In genomic region chr5:135457424-135458071, GRCh38 we compare ENCODE assay signal across 8 cellular contexts. TPM values are rescaled to one million over a fixed set of nuclear protein-coding genes. Genes with fewer than 3 reads are reported as not detected.
DNase-seq lines count a peak whose midpoint lies in the region; ATAC-seq, FAIRE-seq and TF ChIP-seq lines count a peak whose summit lies in the region.

No MANE protein-coding gene starts in this region.

- H3K79me2 ChIP-seq in endothelial cell of umbilical vein (ENCODE audit: control insufficient read depth, insufficient read depth, low read length), result no peaks in the 10 kb centered on the region

- H3K4me3 ChIP-seq in AG04450 (ENCODE audit: low read depth, low read length) (no peak overlapping the region), endothelial cell of umbilical vein (replicated peaks in 1 of 3; ENCODE audit: insufficient read depth in 1 of 3, low read depth in 1 of 3, low read length in 3 of 3) (no peak overlapping the region)

- no peak overlapping the region for H2AFZ ChIP-seq in endothelial cell of umbilical vein (ENCODE audit: low read depth, low read length)

- H3K4me1 ChIP-seq in endothelial cell of umbilical vein (ENCODE audit: control insufficient read depth, extremely low read depth, insufficient read depth, low read length), result no peaks in the 10 kb centered on the region

- H3K27me3 ChIP-seq in AG04450 (ENCODE audit: control insufficient read depth, insufficient read depth, low read length), result peaks cover 31% of the 10 kb centered on the region
- peaks cover 17 to 22% of the 10 kb centered on the region in 2 experiments for H3K27me3 ChIP-seq in endothelial cell of umbilical vein (ENCODE audit: control insufficient read depth in 2 of 2, insufficient read depth in 2 of 2, low read length in 2 of 2)

- POLR2A ChIA-PET in AG04450 (lab: Yijun Ruan, JAX) (no interaction called here), endothelial cell of umbilical vein (lab: Charles Lee) (interaction anchor here (1.2 kb wide), 1 partner anchor 94 kb away, joined by 3 read pairs; no protein-coding TSS in a partner anchor)
- POLR2A ChIA-PET in activated CD4-positive, alpha-beta memory T cell treated with anti-CD3 and anti-CD28 coated beads, Interleukin-2, amount 10 ng/mL, durations not matched to agents 7 days and 5 days (lab: Charles Lee), result no interaction called here

- CTCF ChIA-PET in AG04450 (lab: Charles Lee) (interaction anchor here (0.6 to 28.4 kb wide), 22 partner anchors 8 to 1624 kb away, joined by 3 to 1313 read pairs (median 6); partner anchors contain the start of gene DCANP1), endothelial cell of umbilical vein (lab: Charles Lee) (interaction anchor here (0.6 to 21.5 kb wide), 31 partner anchors 9 to 372 kb away, joined by 3 to 664 read pairs (median 5); partner anchors contain the start of gene DCANP1)
- CTCF ChIA-PET in activated CD4-positive, alpha-beta memory T cell treated with anti-CD3 and anti-CD28 coated beads, Interleukin-2, amount 10 ng/mL, durations not matched to agents 7 days and 5 days (lab: Charles Lee), result interaction anchor here (0.8 to 6.0 kb wide), 25 partner anchors 9 to 313 kb away, joined by 3 to 79 read pairs (median 4); partner anchors contain the start of gene DCANP1

- H3K27ac Mint-ChIP-seq in activated CD4-positive, alpha-beta memory T cell treated with anti-CD3 and anti-CD28 coated beads, Interleukin-2, amount 10 ng/mL, durations not matched to agents 7 days and 5 days, result no peak overlapping the region
- no peak overlapping the region for H3K27ac Mint-ChIP-seq in naive B cell
- H3K27ac Mint-ChIP-seq in stimulated activated naive CD8-positive, alpha-beta T cell treated with anti-CD3 and anti-CD28 coated beads, Interleukin-15, amount 100 ng/mL, for 72 hours, result no peak overlapping the region

- no peaks in the 10 kb centered on the region for H3K36me3 Mint-ChIP-seq in activated CD4-positive, alpha-beta memory T cell treated with anti-CD3 and anti-CD28 coated beads, Interleukin-2, amount 10 ng/mL, durations not matched to agents 7 days and 5 days (ENCODE audit: low read depth)
- no peaks in the 10 kb centered on the region for H3K36me3 Mint-ChIP-seq in naive B cell

- intact Hi-C loops in endothelial cell of umbilical vein (cut with micrococcal nuclease), result loop anchor here (1.0 kb wide), 1 partner anchor 109 kb away; no protein-coding TSS in a partner anchor

- no peaks in the 10 kb centered on the region; the same call in 1 of the 2 replicates for H3K9me3 ChIP-seq in AG04450 (ENCODE audit: control insufficient read depth, insufficient read depth, low read length)
- H3K9me3 ChIP-seq in endothelial cell of umbilical vein (replicated peaks; ENCODE audit: control insufficient read depth, insufficient read depth, low read length), result no peaks in the 10 kb centered on the region

- H3K9ac ChIP-seq in endothelial cell of umbilical vein (replicated peaks; ENCODE audit: extremely low read depth, insufficient read depth, low read length), result no peak overlapping the region

- ATAC-seq in GM18511 (IDR thresholded peaks at IDR 0.05; ENCODE audit: unreplicated experiment), result peak; percentile 78
- peak; percentile 76 for ATAC-seq in HG03139 (IDR thresholded peaks at IDR 0.05; ENCODE audit: unreplicated experiment)
- ATAC-seq in naive B cell (ENCODE audit: low read depth in 2 of 2), result peak; percentile 48 to 65
- ATAC-seq in stimulated activated naive CD8-positive, alpha-beta T cell treated with anti-CD3 and anti-CD28 coated beads, Interleukin-15, amount 100 ng/mL, for 72 hours, result peak; percentile 72

- peak; percentile 59 for FAIRE-seq in endothelial cell of umbilical vein (lab: Jason Lieb, UNC)

- no peak overlapping the region for H3K4me2 ChIP-seq in endothelial cell of umbilical vein (ENCODE audit: insufficient read depth, low read length)

- H3K4me3 Mint-ChIP-seq in activated CD4-positive, alpha-beta memory T cell treated with anti-CD3 and anti-CD28 coated beads, Interleukin-2, amount 10 ng/mL, durations not matched to agents 7 days and 5 days, result no peak overlapping the region
- no peak overlapping the region for H3K4me3 Mint-ChIP-seq in naive B cell
- no peak overlapping the region for H3K4me3 Mint-ChIP-seq in stimulated activated naive CD8-positive, alpha-beta T cell treated with anti-CD3 and anti-CD28 coated beads, Interleukin-15, amount 100 ng/mL, for 72 hours

- TF ChIP-seq POLR2A in endothelial cell of umbilical vein (IDR thresholded peaks at IDR 0.05; ENCODE audit: low read depth, low read length), result no peak

- no peak for DNase-seq in AG04450 (ENCODE audit: low read depth, low spot score)
- peak; percentile 73 for DNase-seq in NCI-H748 (lab: John Stamatoyannopoulos, UW; ENCODE audit: unreplicated experiment)
- DNase-seq in activated CD4-positive, alpha-beta memory T cell treated with anti-CD3 and anti-CD28 coated beads, Interleukin-2, amount 10 ng/mL, durations not matched to agents 7 days and 5 days, result peak; percentile 68
- DNase-seq in endothelial cell of umbilical vein (ENCODE audit: low read depth, low spot score), result peak; percentile 50
- DNase-seq in naive B cell, result no peak
- DNase-seq in stimulated activated naive CD8-positive, alpha-beta T cell treated with anti-CD3 and anti-CD28 coated beads, Interleukin-15, amount 100 ng/mL, for 72 hours, result peak; percentile 43 to 57

- H3K36me3 ChIP-seq in endothelial cell of umbilical vein (ENCODE audit: control insufficient read depth in 2 of 2, extremely low read depth in 1 of 2, insufficient read depth in 2 of 2, low read length in 2 of 2), result no peaks in the 10 kb centered on the region

- H3K27ac ChIP-seq in AG04450 (ENCODE audit: low read depth, low read length) (no peak overlapping the region), endothelial cell of umbilical vein (ENCODE audit: insufficient read depth, low read depth, low read length) (no peak overlapping the region)

- BruUV-seq in endothelial cell of umbilical vein (replicated peaks; lab: Mats Ljungman, UMichigan), result no TSS peak

- no peaks in the 10 kb centered on the region for H4K20me1 ChIP-seq in endothelial cell of umbilical vein (replicated peaks; ENCODE audit: control insufficient read depth, extremely low read depth, insufficient read depth, low read length)

- TF ChIP-seq CTCF in AG04450 (IDR thresholded peaks at IDR 0.05; ENCODE audit: low read depth, low read length) (peak; percentile 74), endothelial cell of umbilical vein (IDR thresholded peaks at IDR 0.05; ENCODE audit: extremely low read depth in 1 of 2, insufficient read depth in 1 of 2, low read depth in 1 of 2, low read length in 2 of 2) (peak; percentile 90 to 91)

- dilution Hi-C loops in endothelial cell of umbilical vein (cut with MboI; ENCODE audit: extremely low pct_ligation_motif_present, low sequenced_read_pairs), result loop anchor here (25.0 kb wide), 1 partner anchor 105 kb away; no protein-coding TSS in a partner anchor

- H3K27me3 Mint-ChIP-seq in activated CD4-positive, alpha-beta memory T cell treated with anti-CD3 and anti-CD28 coated beads, Interleukin-2, amount 10 ng/mL, durations not matched to agents 7 days and 5 days, result peaks cover 36% of the 10 kb centered on the region
- peaks cover 13 to 25% (median 15%) of the 10 kb centered on the region in 3 donors for H3K27me3 Mint-ChIP-seq in naive B cell
- H3K27me3 Mint-ChIP-seq in stimulated activated naive CD8-positive, alpha-beta T cell treated with anti-CD3 and anti-CD28 coated beads, Interleukin-15, amount 100 ng/mL, for 72 hours, result peaks cover 48% of the 10 kb centered on the region

- H3K4me1 Mint-ChIP-seq in activated CD4-positive, alpha-beta memory T cell treated with anti-CD3 and anti-CD28 coated beads, Interleukin-2, amount 10 ng/mL, durations not matched to agents 7 days and 5 days, result peaks cover 3% of the 10 kb centered on the region
- peaks cover 3 to 5% (median 4%) of the 10 kb centered on the region in 3 donors for H3K4me1 Mint-ChIP-seq in naive B cell
- H3K4me1 Mint-ChIP-seq in stimulated activated naive CD8-positive, alpha-beta T cell treated with anti-CD3 and anti-CD28 coated beads, Interleukin-15, amount 100 ng/mL, for 72 hours, result no peaks in the 10 kb centered on the region

- no peaks in the 10 kb centered on the region for H3K9me1 ChIP-seq in endothelial cell of umbilical vein (replicated peaks; ENCODE audit: control insufficient read depth, extremely low read depth, insufficient read depth, low read length)

- no peaks in the 10 kb centered on the region for H3K9me3 Mint-ChIP-seq in activated CD4-positive, alpha-beta memory T cell treated with anti-CD3 and anti-CD28 coated beads, Interleukin-2, amount 10 ng/mL, durations not matched to agents 7 days and 5 days
- no peaks in the 10 kb centered on the region for H3K9me3 Mint-ChIP-seq in naive B cell
- H3K9me3 Mint-ChIP-seq in stimulated activated naive CD8-positive, alpha-beta T cell treated with anti-CD3 and anti-CD28 coated beads, Interleukin-15, amount 100 ng/mL, for 72 hours, result no peaks in the 10 kb centered on the region

RNA-seq across cellular contexts. Expression of gene TIFAB, which starts 5.4 kb away (rescaled TPM):
- not detected in 2 replicates for polyA plus RNA-seq in AG04450 (2011; rRNA removed)
- polyA minus RNA-seq in AG04450 (2011; rRNA and poly(A)+ RNA removed), result not detected in 2 replicates
- total RNA-seq in activated CD4-positive, alpha-beta memory T cell treated with anti-CD3 and anti-CD28 coated beads, Interleukin-2, amount 10 ng/mL, durations not matched to agents 7 days and 5 days, result not detected
- total RNA-seq in endothelial cell of umbilical vein, result not detected in 2 replicates
- not detected in 2 replicates for polyA plus RNA-seq in endothelial cell of umbilical vein
- polyA plus RNA-seq in endothelial cell of umbilical vein (2011; cell fraction: cytosol; rRNA removed), result not detected in 2 replicates
- polyA plus RNA-seq in endothelial cell of umbilical vein (2011; cell fraction: nucleus; rRNA removed), result not detected in 2 replicates
- polyA plus RNA-seq in endothelial cell of umbilical vein (2012), result not detected in 2 replicates
- not detected in 2 replicates for polyA minus RNA-seq in endothelial cell of umbilical vein
- not detected for polyA minus RNA-seq in endothelial cell of umbilical vein (2011; cell fraction: cytosol; rRNA and poly(A)+ RNA removed)
- not detected in 2 replicates for polyA minus RNA-seq in endothelial cell of umbilical vein (2011; cell fraction: nucleus; rRNA and poly(A)+ RNA removed)
- not detected for polyA plus RNA-seq in naive B cell (ENCODE audit: low read depth in 6 of 6)

RNA-seq across cellular contexts. Expression of gene DCANP1, which starts 10.4 kb away (rescaled TPM):
- polyA plus RNA-seq in AG04450 (2011; rRNA removed), result not detected in 2 replicates
- polyA minus RNA-seq in AG04450 (2011; rRNA and poly(A)+ RNA removed), result not detected in 2 replicates
- not detected for total RNA-seq in activated CD4-positive, alpha-beta memory T cell treated with anti-CD3 and anti-CD28 coated beads, Interleukin-2, amount 10 ng/mL, durations not matched to agents 7 days and 5 days
- not detected in 2 replicates for total RNA-seq in endothelial cell of umbilical vein
- polyA plus RNA-seq in endothelial cell of umbilical vein, result not detected in 2 replicates
- polyA plus RNA-seq in endothelial cell of umbilical vein (2011; cell fraction: cytosol; rRNA removed), result not detected in 2 replicates
- not detected in 2 replicates for polyA plus RNA-seq in endothelial cell of umbilical vein (2011; cell fraction: nucleus; rRNA removed)
- not detected in 2 replicates for polyA plus RNA-seq in endothelial cell of umbilical vein (2012)
- polyA minus RNA-seq in endothelial cell of umbilical vein, result not detected in 2 replicates
- polyA minus RNA-seq in endothelial cell of umbilical vein (2011; cell fraction: cytosol; rRNA and poly(A)+ RNA removed), result not detected
- polyA minus RNA-seq in endothelial cell of umbilical vein (2011; cell fraction: nucleus; rRNA and poly(A)+ RNA removed), result not detected in 2 replicates
- not detected for polyA plus RNA-seq in naive B cell (ENCODE audit: low read depth in 6 of 6)

RNA-seq across cellular contexts. Expression of gene MACROH2A1, which starts 58.5 kb away (rescaled TPM):
- polyA plus RNA-seq in AG04450 (2011; rRNA removed), result 117 and 129 TPM in 2 replicates
- polyA minus RNA-seq in AG04450 (2011; rRNA and poly(A)+ RNA removed), result 125 and 142 TPM in 2 replicates
- total RNA-seq in activated CD4-positive, alpha-beta memory T cell treated with anti-CD3 and anti-CD28 coated beads, Interleukin-2, amount 10 ng/mL, durations not matched to agents 7 days and 5 days, result 100 to 1,000 TPM; 248 to 263 TPM
- total RNA-seq in endothelial cell of umbilical vein, result 142 and 147 TPM in 2 replicates
- polyA plus RNA-seq in endothelial cell of umbilical vein, result 74.1 and 89.3 TPM in 2 replicates
- polyA plus RNA-seq in endothelial cell of umbilical vein (2011; cell fraction: cytosol; rRNA removed), result 91.8 and 107 TPM in 2 replicates
- polyA plus RNA-seq in endothelial cell of umbilical vein (2011; cell fraction: nucleus; rRNA removed), result 336 and 348 TPM in 2 replicates
- polyA plus RNA-seq in endothelial cell of umbilical vein (2012), result 85.0 and 114 TPM in 2 replicates
- 107 and 109 TPM in 2 replicates for polyA minus RNA-seq in endothelial cell of umbilical vein
- 65.6 TPM for polyA minus RNA-seq in endothelial cell of umbilical vein (2011; cell fraction: cytosol; rRNA and poly(A)+ RNA removed)
- 158 and 178 TPM in 2 replicates for polyA minus RNA-seq in endothelial cell of umbilical vein (2011; cell fraction: nucleus; rRNA and poly(A)+ RNA removed)
- 100 to 1,000 TPM in 5 of 6 donors, 10 to 100 TPM in 1; 85.2 to 170 (median 120) TPM for polyA plus RNA-seq in naive B cell (ENCODE audit: low read depth in 6 of 6)

Comparison
In these comparisons a context has a peak if more than half of its experiments do, and no peak if none do; other contexts are left out.
1. DNase-seq: peak in NCI-H748 (single experiment), activated CD4-positive, alpha-beta memory T cell treated with anti-CD3 and anti-CD28 coated beads, Interleukin-2, amount 10 ng/mL, durations not matched to agents 7 days and 5 days (single experiment), endothelial cell of umbilical vein (single experiment) and stimulated activated naive CD8-positive, alpha-beta T cell treated with anti-CD3 and anti-CD28 coated beads, Interleukin-15, amount 100 ng/mL, for 72 hours (2 of 2); none in AG04450 (single experiment) and naive B cell (single experiment).
2. Peak in every context shown above with its lines, with median percentiles within 50 percentile points of each other: ATAC-seq.